ENCODE assay signal across 11 cellular contexts in genomic region chr1:202113690-202114300, GRCh38. TPM values are rescaled to one million over a fixed set of nuclear protein-coding genes. Genes with fewer than 3 reads are reported as not detected.
DNase-seq lines count a peak whose midpoint lies in the region; ATAC-seq lines count a peak whose summit lies in the region.
"Had no signal": no experiment of that assay in that cellular context is flagged by ENCODE, and none has a peak within 500 bp of the region (broad histone marks: within the 10 kb centered on the region; RNA-seq: fewer than 3 reads in every experiment).

No MANE protein-coding gene starts in this region.

- H3K27me3 Mint-ChIP-seq in activated naive CD8-positive, alpha-beta T cell treated with anti-CD3 and anti-CD28 coated beads, Interleukin-2, amount 50 U/mL, for 24 hours, result peaks cover 2% of the 10 kb centered on the region
- H3K27me3 Mint-ChIP-seq: activated CD4-positive, alpha-beta memory T cell treated with anti-CD3 and anti-CD28 coated beads for 36 hours had no signal

- H3K4me1 Mint-ChIP-seq in activated naive CD8-positive, alpha-beta T cell treated with anti-CD3 and anti-CD28 coated beads, Interleukin-2, amount 50 U/mL, for 24 hours, result no peaks in the 10 kb centered on the region
- H3K4me1 Mint-ChIP-seq: activated naive CD8-positive, alpha-beta T cell treated with anti-CD3 and anti-CD28 coated beads, Interleukin-2, amount 10 ng/mL, durations not matched to agents 7 days and 5 days had no signal

- peak; percentile 62 for ATAC-seq in GM18867 (IDR thresholded peaks at IDR 0.05; ENCODE audit: unreplicated experiment)
- ATAC-seq in activated naive CD8-positive, alpha-beta T cell treated with anti-CD3 and anti-CD28 coated beads, Interleukin-2, amount 50 U/mL, for 24 hours, result no peak
- ATAC-seq: natural killer cell treated with Interleukin-12 subunit alpha and Interleukin-12 subunit beta and Interleukin-15 and Interleukin-18, amount 100 ng/mL, for 72 hours had no signal

- no peaks in the 10 kb centered on the region for H3K36me3 Mint-ChIP-seq in activated naive CD8-positive, alpha-beta T cell treated with anti-CD3 and anti-CD28 coated beads, Interleukin-2, amount 50 U/mL, for 24 hours (ENCODE audit: low read depth)
- H3K36me3 Mint-ChIP-seq: activated CD4-positive, alpha-beta memory T cell treated with anti-CD3 and anti-CD28 coated beads for 36 hours; activated naive CD8-positive, alpha-beta T cell treated with anti-CD3 and anti-CD28 coated beads, Interleukin-2, amount 10 ng/mL, durations not matched to agents 7 days and 5 days; natural killer cell treated with Interleukin-12 subunit alpha and Interleukin-12 subunit beta and Interleukin-15 and Interleukin-18, amount 100 ng/mL, for 72 hours had no signal

- H3K9me3 Mint-ChIP-seq in activated naive CD8-positive, alpha-beta T cell treated with anti-CD3 and anti-CD28 coated beads, Interleukin-2, amount 50 U/mL, for 24 hours, result no peaks in the 10 kb centered on the region
- H3K9me3 Mint-ChIP-seq: activated CD4-positive, alpha-beta memory T cell treated with anti-CD3 and anti-CD28 coated beads for 36 hours; activated naive CD8-positive, alpha-beta T cell treated with anti-CD3 and anti-CD28 coated beads, Interleukin-2, amount 10 ng/mL, durations not matched to agents 7 days and 5 days; natural killer cell treated with Interleukin-12 subunit alpha and Interleukin-12 subunit beta and Interleukin-15 and Interleukin-18, amount 100 ng/mL, for 72 hours had no signal

- H3K4me3 Mint-ChIP-seq in activated naive CD8-positive, alpha-beta T cell treated with anti-CD3 and anti-CD28 coated beads, Interleukin-2, amount 50 U/mL, for 24 hours, result no peak overlapping the region
- H3K4me3 Mint-ChIP-seq: activated CD4-positive, alpha-beta memory T cell treated with anti-CD3 and anti-CD28 coated beads for 36 hours; activated naive CD8-positive, alpha-beta T cell treated with anti-CD3 and anti-CD28 coated beads, Interleukin-2, amount 10 ng/mL, durations not matched to agents 7 days and 5 days; natural killer cell treated with Interleukin-12 subunit alpha and Interleukin-12 subunit beta and Interleukin-15 and Interleukin-18, amount 100 ng/mL, for 72 hours had no signal

- peak; percentile 31 for DNase-seq in A172 (ENCODE audit: low spot score)
- DNase-seq in NCI-H345 (lab: John Stamatoyannopoulos, UW), result peak; percentile 61
- DNase-seq in kidney tubule cell (ENCODE audit: low spot score), result peak; percentile 25
- DNase-seq in activated T-cell treated with anti-CD3 and anti-CD28 coated beads for 4 hours, result no peak
- DNase-seq in stimulated activated CD4-positive, alpha-beta T cell treated with anti-CD3 and anti-CD28 coated beads, Interleukin-15, amount 100 ng/mL, for 24 hours, result no peak
- no peak for DNase-seq in activated naive CD8-positive, alpha-beta T cell treated with anti-CD3 and anti-CD28 coated beads, Interleukin-2, amount 50 U/mL, for 24 hours
- no peak for DNase-seq in HUDEP-2 (lab: John Stamatoyannopoulos, UW; ENCODE audit: unreplicated experiment in 76 of 76)
- DNase-seq: activated CD4-positive, alpha-beta memory T cell treated with anti-CD3 and anti-CD28 coated beads for 36 hours; activated naive CD8-positive, alpha-beta T cell treated with anti-CD3 and anti-CD28 coated beads, Interleukin-2, amount 10 ng/mL, durations not matched to agents 7 days and 5 days had no signal

- no peak overlapping the region for H3K27ac Mint-ChIP-seq in activated naive CD8-positive, alpha-beta T cell treated with anti-CD3 and anti-CD28 coated beads, Interleukin-2, amount 50 U/mL, for 24 hours
- H3K27ac Mint-ChIP-seq: activated CD4-positive, alpha-beta memory T cell treated with anti-CD3 and anti-CD28 coated beads for 36 hours; activated naive CD8-positive, alpha-beta T cell treated with anti-CD3 and anti-CD28 coated beads, Interleukin-2, amount 10 ng/mL, durations not matched to agents 7 days and 5 days; natural killer cell treated with Interleukin-12 subunit alpha and Interleukin-12 subunit beta and Interleukin-15 and Interleukin-18, amount 100 ng/mL, for 72 hours had no signal

RNA-seq across cellular contexts. Expression of gene GPR37L1, which starts 8.9 kb away (rescaled TPM):
- total RNA-seq in A172 (2014; rRNA removed; shearing (Covaris generic)), result 0.03 and 0.60 TPM in 2 replicates
- total RNA-seq: activated CD4-positive, alpha-beta memory T cell treated with anti-CD3 and anti-CD28 coated beads for 36 hours; activated naive CD8-positive, alpha-beta T cell treated with anti-CD3 and anti-CD28 coated beads, Interleukin-2, amount 10 ng/mL, durations not matched to agents 7 days and 5 days; natural killer cell treated with Interleukin-12 subunit alpha and Interleukin-12 subunit beta and Interleukin-15 and Interleukin-18, amount 100 ng/mL, for 72 hours had no signal

RNA-seq across cellular contexts. Expression of gene ARL8A, which starts 30.7 kb away (rescaled TPM):
- total RNA-seq in A172 (2014; rRNA removed; shearing (Covaris generic)), result 42.6 and 57.9 TPM in 2 replicates

RNA-seq across cellular contexts. Expression of gene PTPN7, which starts 46.6 kb away (rescaled TPM):
- not detected in 2 replicates for total RNA-seq in A172 (2014; rRNA removed; shearing (Covaris generic))

Comparison
In these comparisons a context has a peak if more than half of its experiments do, and no peak if none do; other contexts are left out.
1. DNase-seq: peak in A172 (single experiment), NCI-H345 (single experiment) and kidney tubule cell (single experiment); none in activated T-cell treated with anti-CD3 and anti-CD28 coated beads for 4 hours (single experiment), stimulated activated CD4-positive, alpha-beta T cell treated with anti-CD3 and anti-CD28 coated beads, Interleukin-15, amount 100 ng/mL, for 24 hours (single experiment), activated naive CD8-positive, alpha-beta T cell treated with anti-CD3 and anti-CD28 coated beads, Interleukin-2, amount 50 U/mL, for 24 hours (single experiment) and HUDEP-2 (0 of 76).